In genomic region chr21:40466893-40467483, GRCh38 we compare ENCODE assay signal across 9 cellular contexts.
A peak's percentile ranks its signal among the peaks of the same experiment; 100 is the strongest.
DNase-seq lines count a peak whose midpoint lies in the region; ATAC-seq and TF ChIP-seq lines count a peak whose summit lies in the region.
"Had no signal": no experiment of that assay in that cellular context is flagged by ENCODE, and none has a peak within 500 bp of the region (broad histone marks: within the 10 kb centered on the region; RNA-seq: fewer than 3 reads in every experiment).

No MANE protein-coding gene starts in this region.

- H3K27ac ChIP-seq in effector memory CD4-positive, alpha-beta T cell (ENCODE audit: insufficient read depth, low read length, poor library complexity, severe bottlenecking), result no peak overlapping the region

- H3K4me1 ChIP-seq in effector memory CD4-positive, alpha-beta T cell (ENCODE audit: control insufficient read depth, insufficient read depth, low read length, poor library complexity, severe bottlenecking), result no peaks in the 10 kb centered on the region

- H3K4me3 ChIP-seq in choroid plexus epithelial cell (ENCODE audit: low read depth, low read length), result no peak overlapping the region
- no peak overlapping the region for H3K4me3 ChIP-seq in effector memory CD4-positive, alpha-beta T cell (ENCODE audit: insufficient read depth, low read depth, low read length, poor library complexity, severe bottlenecking)

- H3K36me3 ChIP-seq in effector memory CD4-positive, alpha-beta T cell (ENCODE audit: control insufficient read depth, insufficient read depth, low read length), result no peaks in the 10 kb centered on the region

- no peaks in the 10 kb centered on the region for H3K27me3 ChIP-seq in effector memory CD4-positive, alpha-beta T cell (replicated peaks; ENCODE audit: control insufficient read depth, insufficient read depth, low read length, poor library complexity, severe bottlenecking)

- ATAC-seq in HG02885 (IDR thresholded peaks at IDR 0.05; ENCODE audit: poor library complexity, unreplicated experiment), result no peak
- ATAC-seq in HG03521 (IDR thresholded peaks at IDR 0.05; ENCODE audit: unreplicated experiment), result no peak

- DNase-seq in HT-29 (ENCODE audit: low spot score) (peak; percentile 43), NCI-H460 (ENCODE audit: extremely low read depth, low read depth) (peak; percentile 22), choroid plexus epithelial cell (ENCODE audit: low read depth) (peak; percentile 4), pons (ENCODE audit: low spot score) (peak; percentile 67), occipital lobe (lab: John Stamatoyannopoulos, UW) (no peak)
- DNase-seq in effector memory CD4-positive, alpha-beta T cell, result no peak
- DNase-seq: NCI-H446 treated with DMSO at 0.1 percent for 48 hours had no signal

- H3K9me3 ChIP-seq in effector memory CD4-positive, alpha-beta T cell (ENCODE audit: control insufficient read depth, low read length), result no peaks in the 10 kb centered on the region

- TF ChIP-seq CTCF in choroid plexus epithelial cell (conservative IDR thresholded peaks at IDR 0.05; ENCODE audit: low read depth, low read length), result no peak

Comparison
In these comparisons a context has a peak if more than half of its experiments do, and no peak if none do; other contexts are left out.
1. DNase-seq: peak in HT-29 (single experiment), NCI-H460 (single experiment), choroid plexus epithelial cell (single experiment) and pons (single experiment); none in occipital lobe (single experiment) and effector memory CD4-positive, alpha-beta T cell (0 of 3).